16 cellular contexts compared by ENCODE assay signal in genomic region chr18:31267823-31268481, GRCh38. TPM values are rescaled to one million over a fixed set of nuclear protein-coding genes. Genes with fewer than 3 reads are reported as not detected.
DNase-seq lines count a peak whose midpoint lies in the region; ATAC-seq, FAIRE-seq and TF ChIP-seq lines count a peak whose summit lies in the region.
"Had no signal": no experiment of that assay in that cellular context is flagged by ENCODE, and none has a peak within 500 bp of the region (broad histone marks: within the 10 kb centered on the region; RNA-seq: fewer than 3 reads in every experiment).

No MANE protein-coding gene starts in this region.

- H3K27ac ChIP-seq in endothelial cell of umbilical vein (ENCODE audit: insufficient read depth, low read depth, low read length) (no peak overlapping the region), esophagus muscularis mucosa (replicated peaks in 1 of 4) (no peak overlapping the region), Peyer's patch (no peak overlapping the region)
- H3K27ac ChIP-seq: BLaER1 treated with 17β-estradiol and CSF1 and Interleukin-3, amounts not matched to agents 10 nM and 100 nM; gastrocnemius medialis had no signal

- no peak for TF ChIP-seq EP300 in esophagus muscularis mucosa (IDR thresholded peaks at IDR 0.05)

- no peaks in the 10 kb centered on the region for H3K36me3 ChIP-seq in endothelial cell of umbilical vein (ENCODE audit: control insufficient read depth in 2 of 2, extremely low read depth in 1 of 2, insufficient read depth in 2 of 2, low read length in 2 of 2)
- no peaks in the 10 kb centered on the region for H3K36me3 ChIP-seq in esophagus muscularis mucosa
- no peaks in the 10 kb centered on the region for H3K36me3 ChIP-seq in Peyer's patch
- H3K36me3 ChIP-seq: BLaER1 treated with 17β-estradiol and CSF1 and Interleukin-3, amounts not matched to agents 10 nM and 100 nM; gastrocnemius medialis had no signal

- no peaks in the 10 kb centered on the region for H3K79me2 ChIP-seq in endothelial cell of umbilical vein (ENCODE audit: control insufficient read depth, insufficient read depth, low read length)

- H3K27ac Mint-ChIP-seq in stimulated activated effector memory CD8-positive, alpha-beta T cell treated with anti-CD3 and anti-CD28 coated beads, Interleukin-12 subunit alpha, Interleukin-12 subunit beta, amount 100 ng/mL, for 72 hours, result no peak overlapping the region
- H3K27ac Mint-ChIP-seq: activated T-helper 1 cell treated with anti-CD3 and anti-CD28 coated beads, Interleukin-12 subunit alpha, Interleukin-12 subunit beta, Interleukin-2, Interleukin-4 antibody, amounts not matched to agents 30 ng/mL and 10 ng/mL and 1 ng/mL, durations not matched to agents 14 hours and 24 hours and 36 hours; WTC11 had no signal

- no peak overlapping the region for H3K4me3 Mint-ChIP-seq in stimulated activated effector memory CD8-positive, alpha-beta T cell treated with anti-CD3 and anti-CD28 coated beads, Interleukin-12 subunit alpha, Interleukin-12 subunit beta, amount 100 ng/mL, for 72 hours
- H3K4me3 Mint-ChIP-seq: activated T-helper 1 cell treated with anti-CD3 and anti-CD28 coated beads, Interleukin-12 subunit alpha, Interleukin-12 subunit beta, Interleukin-2, Interleukin-4 antibody, amounts not matched to agents 30 ng/mL and 10 ng/mL and 1 ng/mL, durations not matched to agents 14 hours and 24 hours and 36 hours; WTC11 had no signal

- dilution Hi-C loops in endothelial cell of umbilical vein (cut with MboI; ENCODE audit: extremely low pct_ligation_motif_present, low sequenced_read_pairs), result no loop called here

- no peaks in the 10 kb centered on the region for H3K36me3 Mint-ChIP-seq in stimulated activated effector memory CD8-positive, alpha-beta T cell treated with anti-CD3 and anti-CD28 coated beads, Interleukin-12 subunit alpha, Interleukin-12 subunit beta, amount 100 ng/mL, for 72 hours
- H3K36me3 Mint-ChIP-seq: WTC11 had no signal

- intact Hi-C loops in endothelial cell of umbilical vein (cut with micrococcal nuclease), result no loop called here
- intact Hi-C loops in esophagus muscularis mucosa (cut with DNase I), result no loop called here

- H3K9ac ChIP-seq in endothelial cell of umbilical vein (replicated peaks; ENCODE audit: extremely low read depth, insufficient read depth, low read length), result no peak overlapping the region
- H3K9ac ChIP-seq: BLaER1 treated with 17β-estradiol and CSF1 and Interleukin-3, amounts not matched to agents 10 nM and 100 nM had no signal

- FAIRE-seq in endothelial cell of umbilical vein (lab: Jason Lieb, UNC), result peak; percentile 62
- FAIRE-seq: HTR-8/SVneo had no signal

- H3K9me1 ChIP-seq in endothelial cell of umbilical vein (replicated peaks; ENCODE audit: control insufficient read depth, extremely low read depth, insufficient read depth, low read length), result no peaks in the 10 kb centered on the region

- no peak overlapping the region for H2AFZ ChIP-seq in endothelial cell of umbilical vein (ENCODE audit: low read depth, low read length)

- peaks cover 0 to 2% of the 10 kb centered on the region in 2 experiments for H3K27me3 ChIP-seq in endothelial cell of umbilical vein (ENCODE audit: control insufficient read depth in 2 of 2, insufficient read depth in 2 of 2, low read length in 2 of 2)
- no peaks in the 10 kb centered on the region for H3K27me3 ChIP-seq in esophagus muscularis mucosa
- no peaks in the 10 kb centered on the region for H3K27me3 ChIP-seq in Peyer's patch
- H3K27me3 ChIP-seq: BLaER1 treated with 17β-estradiol and CSF1 and Interleukin-3, amounts not matched to agents 10 nM and 100 nM; gastrocnemius medialis had no signal

- no peaks in the 10 kb centered on the region for H4K20me1 ChIP-seq in endothelial cell of umbilical vein (replicated peaks; ENCODE audit: control insufficient read depth, extremely low read depth, insufficient read depth, low read length)
- H4K20me1 ChIP-seq: BLaER1 treated with 17β-estradiol and CSF1 and Interleukin-3, amounts not matched to agents 10 nM and 100 nM had no signal

- H3K4me3 ChIP-seq in endothelial cell of umbilical vein (replicated peaks in 1 of 3; ENCODE audit: insufficient read depth in 1 of 3, low read depth in 1 of 3, low read length in 3 of 3), result no peak overlapping the region
- no peak overlapping the region for H3K4me3 ChIP-seq in esophagus muscularis mucosa
- no peak overlapping the region for H3K4me3 ChIP-seq in Peyer's patch
- H3K4me3 ChIP-seq: BLaER1 treated with 17β-estradiol and CSF1 and Interleukin-3, amounts not matched to agents 10 nM and 100 nM; gastrocnemius medialis; lung had no signal

- no TSS peak for BruUV-seq in endothelial cell of umbilical vein (replicated peaks; lab: Mats Ljungman, UMichigan)

- H3K4me1 Mint-ChIP-seq in stimulated activated effector memory CD8-positive, alpha-beta T cell treated with anti-CD3 and anti-CD28 coated beads, Interleukin-12 subunit alpha, Interleukin-12 subunit beta, amount 100 ng/mL, for 72 hours, result no peaks in the 10 kb centered on the region

- POLR2A ChIA-PET in endothelial cell of umbilical vein (lab: Charles Lee), result no interaction called here

- WGBS in esophagus muscularis mucosa, result 46% methylated on average over 2 of the region's 2 CpGs

- no peak for TF ChIP-seq POLR2A in endothelial cell of umbilical vein (IDR thresholded peaks at IDR 0.05; ENCODE audit: low read depth, low read length)
- no peak for TF ChIP-seq POLR2A in esophagus muscularis mucosa (IDR thresholded peaks at IDR 0.05; ENCODE audit: low read depth)
- no peak for TF ChIP-seq POLR2A in Peyer's patch (IDR thresholded peaks at IDR 0.05)

- H3K4me1 ChIP-seq in endothelial cell of umbilical vein (ENCODE audit: control insufficient read depth, extremely low read depth, insufficient read depth, low read length), result no peaks in the 10 kb centered on the region
- no peaks in the 10 kb centered on the region for H3K4me1 ChIP-seq in esophagus muscularis mucosa
- H3K4me1 ChIP-seq in Peyer's patch, result peaks cover 0 to 11% (median 0%) of the 10 kb centered on the region in 4 donors
- H3K4me1 ChIP-seq: BLaER1 treated with 17β-estradiol and CSF1 and Interleukin-3, amounts not matched to agents 10 nM and 100 nM; gastrocnemius medialis had no signal

- H3K4me2 ChIP-seq in endothelial cell of umbilical vein (ENCODE audit: insufficient read depth, low read length), result no peak overlapping the region
- H3K4me2 ChIP-seq: BLaER1 treated with 17β-estradiol and CSF1 and Interleukin-3, amounts not matched to agents 10 nM and 100 nM had no signal

- no peak for TF ChIP-seq CTCF in endothelial cell of umbilical vein (IDR thresholded peaks at IDR 0.05; ENCODE audit: extremely low read depth in 1 of 2, insufficient read depth in 1 of 2, low read depth in 1 of 2, low read length in 2 of 2)
- TF ChIP-seq CTCF in esophagus muscularis mucosa (IDR thresholded peaks at IDR 0.05), result no peak
- TF ChIP-seq CTCF in Peyer's patch (IDR thresholded peaks at IDR 0.05), result no peak

- ATAC-seq in GM18508 (IDR thresholded peaks at IDR 0.05; ENCODE audit: insufficient read depth, unreplicated experiment) (peak; percentile 88), GM21381 (IDR thresholded peaks at IDR 0.05; ENCODE audit: unreplicated experiment) (peak; percentile 77), HG03039 (IDR thresholded peaks at IDR 0.05; ENCODE audit: unreplicated experiment) (peak; percentile 88)
- ATAC-seq in stimulated activated effector memory CD8-positive, alpha-beta T cell treated with anti-CD3 and anti-CD28 coated beads, Interleukin-12 subunit alpha, Interleukin-12 subunit beta, amount 100 ng/mL, for 72 hours, result no peak
- ATAC-seq: gastrocnemius medialis, WTC11 had no signal

- CTCF ChIA-PET in endothelial cell of umbilical vein (lab: Charles Lee), result no interaction called here

- DNase-seq in endothelial cell of umbilical vein (ENCODE audit: low read depth, low spot score) (no peak), esophagus muscularis mucosa (ENCODE audit: extremely low spot score) (no peak), Peyer's patch (no peak), T-helper 2 cell (no peak)
- no peak for DNase-seq in stimulated activated effector memory CD8-positive, alpha-beta T cell treated with anti-CD3 and anti-CD28 coated beads, Interleukin-12 subunit alpha, Interleukin-12 subunit beta, amount 100 ng/mL, for 72 hours (ENCODE audit: low spot score in 2 of 2)
- DNase-seq: cerebellar nuclear complex, gastrocnemius medialis, NCI-H187 treated with DMSO at 0.1 percent for 48 hours had no signal

- H3K9me3 Mint-ChIP-seq in stimulated activated effector memory CD8-positive, alpha-beta T cell treated with anti-CD3 and anti-CD28 coated beads, Interleukin-12 subunit alpha, Interleukin-12 subunit beta, amount 100 ng/mL, for 72 hours, result peaks cover 11% of the 10 kb centered on the region
- H3K9me3 Mint-ChIP-seq: WTC11 had no signal

- H3K9me3 ChIP-seq in endothelial cell of umbilical vein (replicated peaks; ENCODE audit: control insufficient read depth, insufficient read depth, low read length) (no peaks in the 10 kb centered on the region), esophagus muscularis mucosa (no peaks in the 10 kb centered on the region), Peyer's patch (no peaks in the 10 kb centered on the region)
- H3K9me3 ChIP-seq: BLaER1 treated with 17β-estradiol and CSF1 and Interleukin-3, amounts not matched to agents 10 nM and 100 nM; gastrocnemius medialis had no signal

TF ChIP-seq in endothelial cell of umbilical vein, 7 proteins besides CTCF, POLR2A, EP300 and RAD21 (continues in another document):
- TF ChIP-seq MAX (IDR thresholded peaks at IDR 0.05; ENCODE audit: insufficient read depth, insufficient read length) (no peak), FOS (IDR thresholded peaks at IDR 0.05; ENCODE audit: borderline replicate concordance, insufficient read depth, low read length) (no peak), JUN (IDR thresholded peaks at IDR 0.05; ENCODE audit: borderline replicate concordance, insufficient read depth, insufficient read length, low read depth) (no peak), MYC (IDR thresholded peaks at IDR 0.05; ENCODE audit: low read depth, low read length) (no peak), POLR2AphosphoS5 (IDR thresholded peaks at IDR 0.05; ENCODE audit: insufficient read depth, low read depth, low read length) (no peak), EZH2 (IDR thresholded peaks at IDR 0.05; ENCODE audit: borderline replicate concordance, low read depth, low read length, severe bottlenecking) (no peak)

RNA-seq across cellular contexts. Expression of gene DSG1, which starts 50.0 kb away (rescaled TPM):
- total RNA-seq in endothelial cell of umbilical vein, result not detected in 2 replicates
- polyA plus RNA-seq in endothelial cell of umbilical vein, result not detected in 2 replicates
- not detected in 2 replicates for polyA plus RNA-seq in endothelial cell of umbilical vein (2011; cell fraction: cytosol; rRNA removed)
- polyA plus RNA-seq in endothelial cell of umbilical vein (2011; cell fraction: nucleus; rRNA removed), result not detected in 2 replicates
- not detected in 2 replicates for polyA plus RNA-seq in endothelial cell of umbilical vein (2012)
- not detected in 2 replicates for polyA minus RNA-seq in endothelial cell of umbilical vein
- polyA minus RNA-seq in endothelial cell of umbilical vein (2011; cell fraction: cytosol; rRNA and poly(A)+ RNA removed), result not detected
- polyA minus RNA-seq in endothelial cell of umbilical vein (2011; cell fraction: nucleus; rRNA and poly(A)+ RNA removed), result not detected in 2 replicates
- not detected for total RNA-seq in esophagus muscularis mucosa
- under 1 TPM in 2 of 4 donors, not detected in 2; 0.27 to 0.38 TPM for total RNA-seq in Peyer's patch
- total RNA-seq: activated T-helper 1 cell treated with anti-CD3 and anti-CD28 coated beads, Interleukin-12 subunit alpha, Interleukin-12 subunit beta, Interleukin-2, Interleukin-4 antibody, amounts not matched to agents 30 ng/mL and 10 ng/mL and 1 ng/mL, durations not matched to agents 14 hours and 24 hours and 36 hours; gastrocnemius medialis; lung had no signal
- polyA plus RNA-seq: lung had no signal
